Comparison of ENCODE assay signal across 1 cellular context in the genomic region with DNA sequence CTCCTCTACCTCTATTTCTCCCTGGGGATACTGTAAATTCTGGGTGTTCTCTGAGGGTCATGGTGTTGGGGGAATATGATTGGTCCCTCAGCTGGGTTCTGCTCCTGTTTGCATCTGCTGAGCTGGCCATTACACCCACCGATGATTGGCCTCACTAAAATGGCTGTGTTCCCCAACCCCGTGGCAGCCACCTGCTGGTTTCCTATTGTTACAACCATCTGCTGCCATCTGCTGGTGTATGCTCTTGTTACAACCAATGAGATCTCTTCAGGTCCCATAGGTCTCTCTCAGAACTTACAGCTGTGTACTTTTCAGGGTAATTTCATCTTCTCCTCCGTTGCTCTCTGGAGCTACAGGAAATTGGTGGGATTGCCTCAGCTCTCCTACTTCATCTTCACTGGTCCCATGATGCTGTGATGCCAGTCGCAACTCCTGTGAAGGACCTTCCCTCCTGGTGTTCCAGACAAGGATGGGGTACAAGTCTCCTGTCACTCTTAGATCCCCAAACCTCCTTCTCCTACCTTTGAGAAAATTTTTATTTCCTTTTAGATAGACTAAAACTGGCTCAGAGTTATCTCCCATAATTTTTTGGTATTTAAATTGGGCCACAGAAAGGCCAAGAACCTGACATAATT.
TF ChIP-seq lines count a peak whose summit lies in the region.

No MANE protein-coding gene starts in this region.

TF ChIP-seq in HepG2, 621 proteins besides CTCF, POLR2A, EP300 and RAD21 (continued from another document):
- TF ChIP-seq, protein P1, sequence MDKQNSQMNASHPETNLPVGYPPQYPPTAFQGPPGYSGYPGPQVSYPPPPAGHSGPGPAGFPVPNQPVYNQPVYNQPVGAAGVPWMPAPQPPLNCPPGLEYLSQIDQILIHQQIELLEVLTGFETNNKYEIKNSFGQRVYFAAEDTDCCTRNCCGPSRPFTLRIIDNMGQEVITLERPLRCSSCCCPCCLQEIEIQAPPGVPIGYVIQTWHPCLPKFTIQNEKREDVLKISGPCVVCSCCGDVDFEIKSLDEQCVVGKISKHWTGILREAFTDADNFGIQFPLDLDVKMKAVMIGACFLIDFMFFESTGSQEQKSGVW (CRISPR knock-in tag; IDR thresholded peaks at IDR 0.05; ENCODE audit: borderline replicate concordance): no peak
- TF ChIP-seq SMC3 (IDR thresholded peaks at IDR 0.05; ENCODE audit: low read length): peak; percentile 86
- TF ChIP-seq FOXA1 (IDR thresholded peaks at IDR 0.05): no peak
- TF ChIP-seq FOXA1 (CRISPR knock-in tag; IDR thresholded peaks at IDR 0.05): peak; percentile 39; the same call in 1 of the 2 replicates
- no peak for TF ChIP-seq MZF1 (CRISPR knock-in tag; IDR thresholded peaks at IDR 0.05; ENCODE audit: borderline replicate concordance)
- no peak for TF ChIP-seq NAIF1 (CRISPR knock-in tag; IDR thresholded peaks at IDR 0.05; ENCODE audit: borderline replicate concordance)
- TF ChIP-seq TSC22D2 (CRISPR knock-in tag; IDR thresholded peaks at IDR 0.05; ENCODE audit: borderline replicate concordance): no peak
- TF ChIP-seq XBP1 (CRISPR knock-in tag; IDR thresholded peaks at IDR 0.05): no peak
- 0 out of 2 replicates have a peak, but pooled peaks have one; percentile 34 for TF ChIP-seq IRF2 (CRISPR knock-in tag; IDR thresholded peaks at IDR 0.05)
- TF ChIP-seq ZBTB44 (CRISPR knock-in tag; IDR thresholded peaks at IDR 0.05): no peak
- no peak for TF ChIP-seq MIXL1 (CRISPR knock-in tag; IDR thresholded peaks at IDR 0.05)
- no peak for TF ChIP-seq MTF2 (CRISPR knock-in tag; IDR thresholded peaks at IDR 0.05; ENCODE audit: borderline replicate concordance)
- TF ChIP-seq ZNF83 (CRISPR knock-in tag; IDR thresholded peaks at IDR 0.05; ENCODE audit: borderline replicate concordance): no peak
- peak; percentile 85 for TF ChIP-seq STAG1 (CRISPR knock-in tag; IDR thresholded peaks at IDR 0.05)
- TF ChIP-seq MAFF (IDR thresholded peaks at IDR 0.05; ENCODE audit: low read depth, low read length): 0 out of 2 replicates have a peak, but pooled peaks have one; percentile 4
- TF ChIP-seq, protein P2, sequence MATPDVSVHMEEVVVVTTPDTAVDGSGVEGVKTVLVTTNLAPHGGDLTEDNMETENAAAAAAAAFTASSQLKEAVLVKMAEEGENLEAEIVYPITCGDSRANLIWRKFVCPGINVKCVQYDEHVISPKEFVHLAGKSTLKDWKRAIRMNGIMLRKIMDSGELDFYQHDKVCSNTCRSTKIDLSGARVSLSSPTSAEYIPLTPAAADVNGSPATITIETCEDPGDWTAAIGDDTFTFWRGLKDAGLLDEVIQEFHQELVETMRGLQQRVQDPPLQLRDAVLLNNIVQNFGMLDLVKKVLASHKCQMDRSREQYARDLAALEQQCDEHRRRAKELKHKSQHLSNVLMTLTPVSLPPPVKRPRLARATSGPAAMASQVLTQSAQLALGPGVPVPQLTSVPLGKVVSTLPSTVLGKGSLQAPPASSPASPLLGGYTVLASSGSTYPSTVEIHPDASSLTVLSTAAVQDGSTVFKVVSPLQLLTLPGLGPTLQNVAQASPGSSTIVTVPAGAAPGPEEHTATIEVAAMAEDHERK (CRISPR knock-in tag; IDR thresholded peaks at IDR 0.05; ENCODE audit: low read depth): no peak
- TF ChIP-seq ZNF335 (CRISPR knock-in tag; IDR thresholded peaks at IDR 0.05): no peak
- TF ChIP-seq KAT8 (CRISPR knock-in tag; IDR thresholded peaks at IDR 0.05): peak; percentile 40; the same call in 1 of the 2 replicates
- TF ChIP-seq MYNN (CRISPR knock-in tag; IDR thresholded peaks at IDR 0.05; ENCODE audit: low read depth): no peak
- peak; percentile 43 for TF ChIP-seq ZMYM4 (CRISPR knock-in tag; IDR thresholded peaks at IDR 0.05)
- TF ChIP-seq FOXA3 (CRISPR knock-in tag; IDR thresholded peaks at IDR 0.05): 0 out of 2 replicates have a peak, but pooled peaks have one; percentile 25
- no peak for TF ChIP-seq SALL1 (CRISPR knock-in tag; IDR thresholded peaks at IDR 0.05)
- TF ChIP-seq, protein P3, sequence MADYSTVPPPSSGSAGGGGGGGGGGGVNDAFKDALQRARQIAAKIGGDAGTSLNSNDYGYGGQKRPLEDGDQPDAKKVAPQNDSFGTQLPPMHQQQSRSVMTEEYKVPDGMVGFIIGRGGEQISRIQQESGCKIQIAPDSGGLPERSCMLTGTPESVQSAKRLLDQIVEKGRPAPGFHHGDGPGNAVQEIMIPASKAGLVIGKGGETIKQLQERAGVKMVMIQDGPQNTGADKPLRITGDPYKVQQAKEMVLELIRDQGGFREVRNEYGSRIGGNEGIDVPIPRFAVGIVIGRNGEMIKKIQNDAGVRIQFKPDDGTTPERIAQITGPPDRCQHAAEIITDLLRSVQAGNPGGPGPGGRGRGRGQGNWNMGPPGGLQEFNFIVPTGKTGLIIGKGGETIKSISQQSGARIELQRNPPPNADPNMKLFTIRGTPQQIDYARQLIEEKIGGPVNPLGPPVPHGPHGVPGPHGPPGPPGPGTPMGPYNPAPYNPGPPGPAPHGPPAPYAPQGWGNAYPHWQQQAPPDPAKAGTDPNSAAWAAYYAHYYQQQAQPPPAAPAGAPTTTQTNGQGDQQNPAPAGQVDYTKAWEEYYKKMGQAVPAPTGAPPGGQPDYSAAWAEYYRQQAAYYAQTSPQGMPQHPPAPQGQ (CRISPR knock-in tag; IDR thresholded peaks at IDR 0.05; ENCODE audit: borderline replicate concordance): no peak
- TF ChIP-seq, protein P4, sequence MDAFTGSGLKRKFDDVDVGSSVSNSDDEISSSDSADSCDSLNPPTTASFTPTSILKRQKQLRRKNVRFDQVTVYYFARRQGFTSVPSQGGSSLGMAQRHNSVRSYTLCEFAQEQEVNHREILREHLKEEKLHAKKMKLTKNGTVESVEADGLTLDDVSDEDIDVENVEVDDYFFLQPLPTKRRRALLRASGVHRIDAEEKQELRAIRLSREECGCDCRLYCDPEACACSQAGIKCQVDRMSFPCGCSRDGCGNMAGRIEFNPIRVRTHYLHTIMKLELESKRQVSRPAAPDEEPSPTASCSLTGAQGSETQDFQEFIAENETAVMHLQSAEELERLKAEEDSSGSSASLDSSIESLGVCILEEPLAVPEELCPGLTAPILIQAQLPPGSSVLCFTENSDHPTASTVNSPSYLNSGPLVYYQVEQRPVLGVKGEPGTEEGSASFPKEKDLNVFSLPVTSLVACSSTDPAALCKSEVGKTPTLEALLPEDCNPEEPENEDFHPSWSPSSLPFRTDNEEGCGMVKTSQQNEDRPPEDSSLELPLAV (CRISPR knock-in tag; conservative IDR thresholded peaks at IDR 0.05; ENCODE audit: low read depth): no peak
- TF ChIP-seq, protein P5, sequence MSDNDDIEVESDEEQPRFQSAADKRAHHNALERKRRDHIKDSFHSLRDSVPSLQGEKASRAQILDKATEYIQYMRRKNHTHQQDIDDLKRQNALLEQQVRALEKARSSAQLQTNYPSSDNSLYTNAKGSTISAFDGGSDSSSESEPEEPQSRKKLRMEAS (IDR thresholded peaks at IDR 0.05): no peak
- no peak for TF ChIP-seq CCDC6 (CRISPR knock-in tag; IDR thresholded peaks at IDR 0.05)
- TF ChIP-seq MYPOP (CRISPR knock-in tag; IDR thresholded peaks at IDR 0.05): no peak
- no peak for TF ChIP-seq ZNF564 (CRISPR knock-in tag; IDR thresholded peaks at IDR 0.05)
- TF ChIP-seq NFYB (CRISPR knock-in tag; IDR thresholded peaks at IDR 0.05): 0 out of 2 replicates have a peak, but pooled peaks have one; percentile 17
- TF ChIP-seq, protein P6, sequence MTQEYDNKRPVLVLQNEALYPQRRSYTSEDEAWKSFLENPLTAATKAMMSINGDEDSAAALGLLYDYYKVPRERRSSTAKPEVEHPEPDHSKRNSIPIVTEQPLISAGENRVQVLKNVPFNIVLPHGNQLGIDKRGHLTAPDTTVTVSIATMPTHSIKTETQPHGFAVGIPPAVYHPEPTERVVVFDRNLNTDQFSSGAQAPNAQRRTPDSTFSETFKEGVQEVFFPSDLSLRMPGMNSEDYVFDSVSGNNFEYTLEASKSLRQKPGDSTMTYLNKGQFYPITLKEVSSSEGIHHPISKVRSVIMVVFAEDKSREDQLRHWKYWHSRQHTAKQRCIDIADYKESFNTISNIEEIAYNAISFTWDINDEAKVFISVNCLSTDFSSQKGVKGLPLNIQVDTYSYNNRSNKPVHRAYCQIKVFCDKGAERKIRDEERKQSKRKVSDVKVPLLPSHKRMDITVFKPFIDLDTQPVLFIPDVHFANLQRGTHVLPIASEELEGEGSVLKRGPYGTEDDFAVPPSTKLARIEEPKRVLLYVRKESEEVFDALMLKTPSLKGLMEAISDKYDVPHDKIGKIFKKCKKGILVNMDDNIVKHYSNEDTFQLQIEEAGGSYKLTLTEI (CRISPR knock-in tag; conservative IDR thresholded peaks at IDR 0.05): no peak
- TF ChIP-seq FOXK1 (CRISPR knock-in tag; IDR thresholded peaks at IDR 0.05; ENCODE audit: borderline replicate concordance, low read depth): no peak
- no peak for TF ChIP-seq NPAS2 (CRISPR knock-in tag; IDR thresholded peaks at IDR 0.05; ENCODE audit: borderline replicate concordance)
- no peak for TF ChIP-seq RBM22 (optimal IDR thresholded peaks at IDR 0.05; ENCODE audit: low read length)
- no peak for TF ChIP-seq GLMP (CRISPR knock-in tag; IDR thresholded peaks at IDR 0.05; ENCODE audit: borderline replicate concordance)
- no peak for TF ChIP-seq TEAD3 (CRISPR knock-in tag; optimal IDR thresholded peaks at IDR 0.05; ENCODE audit: borderline replicate concordance)
- no peak for TF ChIP-seq ETV6 (CRISPR knock-in tag; conservative IDR thresholded peaks at IDR 0.05)
- TF ChIP-seq ZNF644 (CRISPR knock-in tag; IDR thresholded peaks at IDR 0.05; ENCODE audit: low read depth): peak; percentile 77; the same call in 1 of the 2 replicates
- TF ChIP-seq PRPF4 (IDR thresholded peaks at IDR 0.05; ENCODE audit: low read depth, low read length, poor library complexity, severe bottlenecking): no peak
- TF ChIP-seq HMGXB4 (CRISPR knock-in tag; IDR thresholded peaks at IDR 0.05; ENCODE audit: borderline replicate concordance in 1 of 2, low read depth in 1 of 2): 0 out of 4 replicates have a peak, but pooled peaks of 1 of the 2 experiments have one; percentile 30
- TF ChIP-seq YY1 (IDR thresholded peaks at IDR 0.05; ENCODE audit: insufficient read depth, insufficient replicate concordance, low read depth, low read length): peak; percentile 76
- TF ChIP-seq SNAPC2 (CRISPR knock-in tag; IDR thresholded peaks at IDR 0.05): peak; percentile 37; the same call in 1 of the 2 replicates
- no peak for TF ChIP-seq NFE2L2 (IDR thresholded peaks at IDR 0.05; ENCODE audit: low read length)
- no peak for TF ChIP-seq JUND (CRISPR knock-in tag; IDR thresholded peaks at IDR 0.05)
- TF ChIP-seq ZFX (CRISPR knock-in tag; IDR thresholded peaks at IDR 0.05; ENCODE audit: low read depth): no peak
- TF ChIP-seq, protein P7, sequence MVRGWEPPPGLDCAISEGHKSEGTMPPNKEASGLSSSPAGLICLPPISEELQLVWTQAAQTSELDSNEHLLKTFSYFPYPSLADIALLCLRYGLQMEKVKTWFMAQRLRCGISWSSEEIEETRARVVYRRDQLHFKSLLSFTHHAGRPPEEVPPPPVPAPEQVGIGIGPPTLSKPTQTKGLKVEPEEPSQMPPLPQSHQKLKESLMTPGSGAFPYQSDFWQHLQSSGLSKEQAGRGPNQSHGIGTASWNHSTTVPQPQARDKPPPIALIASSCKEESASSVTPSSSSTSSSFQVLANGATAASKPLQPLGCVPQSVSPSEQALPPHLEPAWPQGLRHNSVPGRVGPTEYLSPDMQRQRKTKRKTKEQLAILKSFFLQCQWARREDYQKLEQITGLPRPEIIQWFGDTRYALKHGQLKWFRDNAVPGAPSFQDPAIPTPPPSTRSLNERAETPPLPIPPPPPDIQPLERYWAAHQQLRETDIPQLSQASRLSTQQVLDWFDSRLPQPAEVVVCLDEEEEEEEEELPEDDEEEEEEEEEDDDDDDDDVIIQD (CRISPR knock-in tag; IDR thresholded peaks at IDR 0.05; ENCODE audit: low read depth): no peak
- TF ChIP-seq HOXA5 (CRISPR knock-in tag; IDR thresholded peaks at IDR 0.05): no peak
TF ChIP-seq in HepG2: peak in this region for 14.
